In the genomic region with DNA sequence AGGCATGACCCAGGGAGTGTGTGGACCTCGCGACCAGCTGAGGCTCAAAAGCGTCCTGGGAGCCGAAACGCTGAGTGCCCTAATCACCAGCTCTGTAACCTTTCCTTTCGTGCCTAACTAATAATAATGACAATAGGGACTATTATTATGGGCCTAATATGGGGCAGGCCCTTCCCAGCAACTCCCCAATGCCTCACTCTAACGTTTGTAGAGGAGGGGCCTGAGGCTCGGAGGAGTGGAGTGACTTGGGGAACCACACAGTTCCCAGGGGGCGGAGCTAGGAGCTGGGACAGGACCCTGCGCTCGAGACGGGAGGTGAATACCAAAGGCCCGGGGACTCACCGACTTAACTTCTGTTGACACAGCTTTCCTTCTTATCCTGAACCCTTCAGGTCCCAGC, we compare ENCODE assay signal across 11 cellular contexts. TPM values are rescaled to one million over a fixed set of nuclear protein-coding genes. Genes with fewer than 3 reads are reported as not detected.
DNase-seq lines count a peak whose midpoint lies in the region; TF ChIP-seq lines count a peak whose summit lies in the region.
"Had no signal": no experiment of that assay in that cellular context is flagged by ENCODE, and none has a peak within 500 bp of the region (broad histone marks: within the 10 kb centered on the region; RNA-seq: fewer than 3 reads in every experiment).

No MANE protein-coding gene starts in this region.

- no peaks in the 10 kb centered on the region for H3K9me3 ChIP-seq in neural progenitor cell (ENCODE audit: low read depth)
- H3K9me3 ChIP-seq: suprapubic skin had no signal

- DNase-seq in T-helper 2 cell treated with Interferon-gamma antibody and Interleukin-4, amounts not matched to agents 5 μg/mL and 100 μg/mL, for 36 hours (ENCODE audit: low spot score), result no peak
- no peak for DNase-seq in T-helper 2 cell
- no peak for DNase-seq in HFFc6
- DNase-seq in cerebellar cortex (ENCODE audit: low spot score), result peak; percentile 80
- peak; percentile 96 for DNase-seq in neural progenitor cell (ENCODE audit: low spot score)
- no peak for DNase-seq in midbrain (lab: John Stamatoyannopoulos, UW)
- DNase-seq in NCI-H2227 treated with DMSO at 0.1 percent for 48 hours (lab: John Stamatoyannopoulos, UW), result no peak
- no peak for DNase-seq in NOMO-1 treated with DMSO at 0.1 percent for 48 hours (lab: John Stamatoyannopoulos, UW; ENCODE audit: unreplicated experiment)
- DNase-seq: activated CD4-positive, CD25-positive, alpha-beta regulatory T cell treated with anti-CD3 and anti-CD28 coated beads, Interleukin-2, amount 50 U/mL, for 72 hours; effector memory CD8-positive, alpha-beta T cell had no signal

- no peak overlapping the region for H3K27ac ChIP-seq in neural progenitor cell
- H3K27ac ChIP-seq: suprapubic skin had no signal

- H3K36me3 Mint-ChIP-seq in T-helper 2 cell treated with Interferon-gamma antibody and Interleukin-4, amounts not matched to agents 5 μg/mL and 100 μg/mL, for 36 hours (ENCODE audit: low read depth), result no peaks in the 10 kb centered on the region
- H3K36me3 Mint-ChIP-seq in HFFc6 (ENCODE audit: low read depth), result peaks cover 10% of the 10 kb centered on the region; the same call in 1 of the 2 replicates
- no peaks in the 10 kb centered on the region for H3K36me3 Mint-ChIP-seq in neural progenitor cell

- no peak overlapping the region for H2AFZ ChIP-seq in neural progenitor cell (replicated peaks)

- peaks cover 14% of the 10 kb centered on the region for H4K20me1 ChIP-seq in neural progenitor cell (ENCODE audit: low read depth)

- H3K27me3 Mint-ChIP-seq in T-helper 2 cell treated with Interferon-gamma antibody and Interleukin-4, amounts not matched to agents 5 μg/mL and 100 μg/mL, for 36 hours (ENCODE audit: low read depth), result no peaks in the 10 kb centered on the region
- H3K27me3 Mint-ChIP-seq in HFFc6 (ENCODE audit: insufficient read depth) (peaks cover 12% of the 10 kb centered on the region), neural progenitor cell (ENCODE audit: insufficient read depth, low read depth) (peaks cover 10% of the 10 kb centered on the region)
- H3K27me3 Mint-ChIP-seq: effector memory CD8-positive, alpha-beta T cell had no signal

- no peaks in the 10 kb centered on the region for H3K9me3 Mint-ChIP-seq in T-helper 2 cell treated with Interferon-gamma antibody and Interleukin-4, amounts not matched to agents 5 μg/mL and 100 μg/mL, for 36 hours
- no peaks in the 10 kb centered on the region for H3K9me3 Mint-ChIP-seq in HFFc6
- no peaks in the 10 kb centered on the region for H3K9me3 Mint-ChIP-seq in neural progenitor cell
- H3K9me3 Mint-ChIP-seq: effector memory CD8-positive, alpha-beta T cell had no signal

- H3K9ac ChIP-seq in neural progenitor cell, result no peak overlapping the region

- H3K4me3 ChIP-seq in neural progenitor cell, result peak overlapping the region; percentile 99

- TF ChIP-seq CTCF in HFFc6 (IDR thresholded peaks at IDR 0.05) (no peak), neural progenitor cell (IDR thresholded peaks at IDR 0.05) (no peak)

- H3K27ac Mint-ChIP-seq in T-helper 2 cell treated with Interferon-gamma antibody and Interleukin-4, amounts not matched to agents 5 μg/mL and 100 μg/mL, for 36 hours, result no peak overlapping the region
- H3K27ac Mint-ChIP-seq in HFFc6, result no peak overlapping the region
- H3K27ac Mint-ChIP-seq in neural progenitor cell, result no peak overlapping the region
- H3K27ac Mint-ChIP-seq: effector memory CD8-positive, alpha-beta T cell had no signal

- peak overlapping the region; percentile 38 for H3K4me3 Mint-ChIP-seq in T-helper 2 cell treated with Interferon-gamma antibody and Interleukin-4, amounts not matched to agents 5 μg/mL and 100 μg/mL, for 36 hours
- H3K4me3 Mint-ChIP-seq in HFFc6 (peak overlapping the region; percentile 51; the same call in 1 of the 2 replicates), neural progenitor cell (peak overlapping the region; percentile 86)

- peaks cover 51% of the 10 kb centered on the region for H3F3A ChIP-seq in neural progenitor cell (ENCODE audit: low read depth)

- peaks cover 16% of the 10 kb centered on the region for H3K4me1 Mint-ChIP-seq in T-helper 2 cell treated with Interferon-gamma antibody and Interleukin-4, amounts not matched to agents 5 μg/mL and 100 μg/mL, for 36 hours (ENCODE audit: low read depth)
- peaks cover 6% of the 10 kb centered on the region for H3K4me1 Mint-ChIP-seq in HFFc6 (ENCODE audit: low read depth)
- H3K4me1 Mint-ChIP-seq in neural progenitor cell, result peaks cover 45% of the 10 kb centered on the region

- H3K4me2 ChIP-seq in neural progenitor cell, result peak overlapping the region; percentile 81

- no peaks in the 10 kb centered on the region for H3K36me3 ChIP-seq in neural progenitor cell
- H3K36me3 ChIP-seq: suprapubic skin had no signal

- peaks cover 18% of the 10 kb centered on the region for H3K79me2 ChIP-seq in neural progenitor cell (ENCODE audit: low read depth)

- H3K4me1 ChIP-seq in neural progenitor cell, result peaks cover 28% of the 10 kb centered on the region

- H3K27me3 ChIP-seq in neural progenitor cell, result peaks cover 32% of the 10 kb centered on the region
- H3K27me3 ChIP-seq: suprapubic skin had no signal

RNA-seq across cellular contexts. Expression of gene IER5L, which starts 0.9 kb away (rescaled TPM):
- total RNA-seq in HFFc6 (2021; fragmentation: NEBNext Ultra II Directional; extraction: Animal tissue kit (Norgen Biotek cat#: 25700)), result 10 to 100 TPM; 28.5 to 45.1 (median 42.2) TPM
- total RNA-seq in neural progenitor cell (ENCODE audit: low replicate concordance), result 12.2 and 32.7 TPM in 2 replicates

Comparison
In these comparisons a context has a peak if more than half of its experiments do, and no peak if none do; other contexts are left out.
1. DNase-seq: peak in cerebellar cortex (single experiment) and neural progenitor cell (single experiment); none in T-helper 2 cell treated with Interferon-gamma antibody and Interleukin-4, amounts not matched to agents 5 μg/mL and 100 μg/mL, for 36 hours (single experiment), T-helper 2 cell (0 of 5), HFFc6 (single experiment), midbrain (single experiment), NCI-H2227 treated with DMSO at 0.1 percent for 48 hours (single experiment) and NOMO-1 treated with DMSO at 0.1 percent for 48 hours (single experiment).
2. Peak in every context shown above with its lines, with median percentiles within 50 percentile points of each other: H3K4me3 Mint-ChIP-seq.